Comparison of ENCODE assay signal across 13 cellular contexts in genomic region chr10:84825330-84825729, GRCh38.
DNase-seq lines count a peak whose midpoint lies in the region; FAIRE-seq and TF ChIP-seq lines count a peak whose summit lies in the region.
"Had no signal": no experiment of that assay in that cellular context is flagged by ENCODE, and none has a peak within 500 bp of the region (broad histone marks: within the 10 kb centered on the region; RNA-seq: fewer than 3 reads in every experiment).

No MANE protein-coding gene starts in this region.

- H2BK20ac ChIP-seq in H9 (ENCODE audit: low read depth, low read length, poor library complexity, severe bottlenecking) = no peak overlapping the region

- H3K56ac ChIP-seq in H9 (ENCODE audit: insufficient read length, low read depth, low read length) = no peak overlapping the region

- no peak overlapping the region for H3K4ac ChIP-seq in H9 (ENCODE audit: low read depth, low read length)

- peaks cover 12 to 14% of the 10 kb centered on the region in 2 experiments for H3K4me1 Mint-ChIP-seq in H9
- H3K4me1 Mint-ChIP-seq: activated naive CD8-positive, alpha-beta T cell treated with anti-CD3 and anti-CD28 coated beads, Interleukin-2, amount 10 ng/mL, durations not matched to agents 7 days and 5 days; immature natural killer cell had no signal

- H3K79me2 ChIP-seq in H9 (ENCODE audit: insufficient read depth, low read length) (no peaks in the 10 kb centered on the region), Karpas-422 (ENCODE audit: low read length) (no peaks in the 10 kb centered on the region)

- H4K5ac ChIP-seq in H9 (ENCODE audit: insufficient read length, low read depth, low read length) = no peak overlapping the region

- no peak overlapping the region for H3T11ph ChIP-seq in H9 (ENCODE audit: low read length)

- no peak overlapping the region for H2BK5ac ChIP-seq in H9 (ENCODE audit: insufficient read length, low read length)

- CTCF ChIA-PET in AG04449 (lab: Yijun Ruan, JAX) = interaction anchor here (1.5 kb wide), 1 partner anchor 285 kb away, joined by 4 read pairs; no protein-coding TSS in a partner anchor

- no peaks in the 10 kb centered on the region for H3K23me2 ChIP-seq in H9 (ENCODE audit: insufficient read length, low read depth, low read length, poor library complexity, severe bottlenecking)

- H3K9me2 ChIP-seq in Karpas-422 (replicated peaks; ENCODE audit: insufficient read depth, low read length) = no peaks in the 10 kb centered on the region

- H3K9me3 Mint-ChIP-seq in H9 = no peaks in the 10 kb centered on the region; a peak in 1 of 5 replicates
- H3K9me3 Mint-ChIP-seq: activated naive CD8-positive, alpha-beta T cell treated with anti-CD3 and anti-CD28 coated beads, Interleukin-2, amount 10 ng/mL, durations not matched to agents 7 days and 5 days; stimulated activated naive CD8-positive, alpha-beta T cell treated with anti-CD3 and anti-CD28 coated beads, Interleukin-15, Interleukin-2, amounts not matched to agents 100 ng/mL and 50 ng/mL, for 24 hours had no signal

- no peak overlapping the region for H3K23ac ChIP-seq in H9 (ENCODE audit: insufficient read length, low read depth, low read length)

- no peak overlapping the region for H3K9ac ChIP-seq in H9 (ENCODE audit: extremely low read depth, insufficient read length, low read length)
- no peak overlapping the region for H3K9ac ChIP-seq in Karpas-422 (ENCODE audit: low read length)
- H3K9ac ChIP-seq: BLaER1 had no signal

- no peak overlapping the region for H4K8ac ChIP-seq in H9 (replicated peaks; ENCODE audit: insufficient read length, low read depth, low read length)

- FAIRE-seq in bronchial epithelial cell (lab: Jason Lieb, UNC) = no peak

- H2BK120ac ChIP-seq in H9 (ENCODE audit: low read depth, low read length, poor library complexity, severe bottlenecking) = no peak overlapping the region

- H2AFZ ChIP-seq in H9 (ENCODE audit: low read length) (no peak overlapping the region), Karpas-422 (ENCODE audit: low read length) (no peak overlapping the region)

- no peak overlapping the region for H3K14ac ChIP-seq in H9 (ENCODE audit: insufficient read depth, low read length)

- H3K9me3 ChIP-seq in H9 (ENCODE audit: control insufficient read depth, low read depth, low read length) = no peaks in the 10 kb centered on the region
- no peaks in the 10 kb centered on the region for H3K9me3 ChIP-seq in Karpas-422 (ENCODE audit: low read length)
- H3K9me3 ChIP-seq: BLaER1 had no signal

- POLR2A ChIA-PET in AG04449 (lab: Yijun Ruan, JAX) = no interaction called here

- no peak overlapping the region for H3K18ac ChIP-seq in H9 (ENCODE audit: insufficient read length, low read depth, low read length)

- no peak overlapping the region for H2AK5ac ChIP-seq in H9 (ENCODE audit: insufficient read length, low read length)

- no peaks in the 10 kb centered on the region for H3K27me3 ChIP-seq in bronchial epithelial cell (ENCODE audit: control insufficient read depth, insufficient read depth, low read length)
- no peaks in the 10 kb centered on the region for H3K27me3 ChIP-seq in kidney epithelial cell (ENCODE audit: control insufficient read depth, insufficient read depth, low read length)
- no peaks in the 10 kb centered on the region for H3K27me3 ChIP-seq in H9 (ENCODE audit: insufficient read depth, low read length)
- no peaks in the 10 kb centered on the region for H3K27me3 ChIP-seq in Karpas-422 (ENCODE audit: low read length)
- H3K27me3 ChIP-seq: BLaER1 had no signal

- H4K91ac ChIP-seq in H9 (ENCODE audit: insufficient read length, low read depth, low read length) = no peak overlapping the region

- no CpG with 5 or more reads among the region's 1 CpG for WGBS in H9 (ENCODE audit: extremely low coverage, insufficient read length, low lambda C conversion rate)

- no peaks in the 10 kb centered on the region for H3K36me3 Mint-ChIP-seq in H9 (ENCODE audit: insufficient read depth in 1 of 3, low read depth in 3 of 3)
- H3K36me3 Mint-ChIP-seq: activated naive CD8-positive, alpha-beta T cell treated with anti-CD3 and anti-CD28 coated beads, Interleukin-2, amount 10 ng/mL, durations not matched to agents 7 days and 5 days; immature natural killer cell had no signal

- no peak overlapping the region for H2BK12ac ChIP-seq in H9 (ENCODE audit: insufficient read length, low read depth, low read length)

- no peak overlapping the region for H3K27ac Mint-ChIP-seq in H9
- H3K27ac Mint-ChIP-seq: activated naive CD8-positive, alpha-beta T cell treated with anti-CD3 and anti-CD28 coated beads, Interleukin-2, amount 10 ng/mL, durations not matched to agents 7 days and 5 days; immature natural killer cell; stimulated activated naive CD8-positive, alpha-beta T cell treated with anti-CD3 and anti-CD28 coated beads, Interleukin-15, Interleukin-2, amounts not matched to agents 100 ng/mL and 50 ng/mL, for 24 hours had no signal

- no peak overlapping the region for H2BK15ac ChIP-seq in H9 (ENCODE audit: low read depth, low read length)

- H3K4me3 ChIP-seq in AG04449 (ENCODE audit: low read depth, low read length) (no peak overlapping the region), bronchial epithelial cell (ENCODE audit: low read depth, low read length) (no peak overlapping the region), kidney epithelial cell (ENCODE audit: low read depth, low read length) (no peak overlapping the region), Karpas-422 (ENCODE audit: low read length) (no peak overlapping the region)
- H3K4me3 ChIP-seq: BLaER1 had no signal

- H3K27me3 Mint-ChIP-seq in H9 (ENCODE audit: low read depth) = no peaks in the 10 kb centered on the region
- H3K27me3 Mint-ChIP-seq: activated naive CD8-positive, alpha-beta T cell treated with anti-CD3 and anti-CD28 coated beads, Interleukin-2, amount 10 ng/mL, durations not matched to agents 7 days and 5 days had no signal

- H3K4me1 ChIP-seq in H9 (ENCODE audit: insufficient read depth, low read length) (no peaks in the 10 kb centered on the region), Karpas-422 (ENCODE audit: low read length) (no peaks in the 10 kb centered on the region)

- no peaks in the 10 kb centered on the region for H3K79me1 ChIP-seq in H9 (ENCODE audit: insufficient read depth, low read depth, low read length, poor library complexity, severe bottlenecking)

- H3K36me3 ChIP-seq in bronchial epithelial cell (ENCODE audit: control insufficient read depth, insufficient read depth, low read length) (no peaks in the 10 kb centered on the region), kidney epithelial cell (ENCODE audit: control insufficient read depth, insufficient read depth, low read length) (no peaks in the 10 kb centered on the region), Karpas-422 (ENCODE audit: insufficient read depth, low read length) (no peaks in the 10 kb centered on the region)
- H3K36me3 ChIP-seq: BLaER1 had no signal

- TF ChIP-seq CTCF in AG04449 (IDR thresholded peaks at IDR 0.05; ENCODE audit: insufficient read depth, low read length, missing control alignments) (no peak), bronchial epithelial cell (IDR thresholded peaks at IDR 0.05; ENCODE audit: insufficient read depth, low read length, severe bottlenecking) (no peak), kidney epithelial cell (IDR thresholded peaks at IDR 0.05; ENCODE audit: insufficient read depth, low read length, poor library complexity, severe bottlenecking) (no peak), H9 (conservative IDR thresholded peaks at IDR 0.05) (no peak)

- H3K27ac ChIP-seq in H9 (ENCODE audit: insufficient read length, low read depth, low read length) (no peak overlapping the region), Karpas-422 (ENCODE audit: low read length) (no peak overlapping the region)
- H3K27ac ChIP-seq: BLaER1 had no signal

- H4K20me1 ChIP-seq in H9 (ENCODE audit: control insufficient read depth, insufficient read depth, insufficient read length) (no peaks in the 10 kb centered on the region), Karpas-422 (ENCODE audit: insufficient read depth, low read depth, low read length) (no peaks in the 10 kb centered on the region)
- H4K20me1 ChIP-seq: BLaER1 had no signal

- H3K4me2 ChIP-seq in H9 (ENCODE audit: insufficient read depth, insufficient read length, low read length) (no peak overlapping the region), Karpas-422 (ENCODE audit: low read depth, low read length, poor library complexity, severe bottlenecking) (no peak overlapping the region)
- H3K4me2 ChIP-seq: BLaER1 had no signal

- no peak overlapping the region for H3K4me3 Mint-ChIP-seq in H9
- H3K4me3 Mint-ChIP-seq: activated naive CD8-positive, alpha-beta T cell treated with anti-CD3 and anti-CD28 coated beads, Interleukin-2, amount 10 ng/mL, durations not matched to agents 7 days and 5 days; immature natural killer cell; stimulated activated naive CD8-positive, alpha-beta T cell treated with anti-CD3 and anti-CD28 coated beads, Interleukin-15, Interleukin-2, amounts not matched to agents 100 ng/mL and 50 ng/mL, for 24 hours had no signal

- DNase-seq in AG04449 (ENCODE audit: low read depth, low spot score) (peak; percentile 12), M059J (ENCODE audit: low read depth) (peak; percentile 80), bronchial epithelial cell (ENCODE audit: low read depth) (peak; percentile 46), kidney epithelial cell (ENCODE audit: low read depth) (peak; percentile 65), H9 (no peak), SIG-M5 treated with dmso at 0.1 percent for 504 hours (lab: John Stamatoyannopoulos, UW; ENCODE audit: unreplicated experiment) (no peak), NCI-H510A (lab: John Stamatoyannopoulos, UW) (no peak), Karpas-422 (no peak)
- DNase-seq: activated naive CD8-positive, alpha-beta T cell treated with anti-CD3 and anti-CD28 coated beads, Interleukin-2, amount 10 ng/mL, durations not matched to agents 7 days and 5 days; immature natural killer cell; NCI-H526 had no signal

Comparison
In these comparisons a context has a peak if more than half of its experiments do, and no peak if none do; other contexts are left out.
1. DNase-seq: peak in AG04449 (single experiment), M059J (single experiment), bronchial epithelial cell (single experiment) and kidney epithelial cell (single experiment); none in H9 (single experiment), SIG-M5 treated with dmso at 0.1 percent for 504 hours (single experiment), NCI-H510A (single experiment) and Karpas-422 (single experiment).